8 cellular contexts compared by ENCODE assay signal in genomic region chr6:39088331-39088730, GRCh38. TPM values are rescaled to one million over a fixed set of nuclear protein-coding genes. Genes with fewer than 3 reads are reported as not detected.
A peak's percentile ranks its signal among the peaks of the same experiment; 100 is the strongest.
DNase-seq lines count a peak whose midpoint lies in the region; ATAC-seq and TF ChIP-seq lines count a peak whose summit lies in the region.

No MANE protein-coding gene starts in this region.

- no peak overlapping the region for H3K27ac ChIP-seq in effector memory CD4-positive, alpha-beta T cell (ENCODE audit: insufficient read depth, low read length, poor library complexity, severe bottlenecking)

- peak; percentile 35 for TF ChIP-seq CTCF in GM12873 (IDR thresholded peaks at IDR 0.05; ENCODE audit: insufficient read depth, low read depth, low read length, missing control alignments)

- no peaks in the 10 kb centered on the region for H3K4me1 ChIP-seq in effector memory CD4-positive, alpha-beta T cell (ENCODE audit: control insufficient read depth, insufficient read depth, low read length, poor library complexity, severe bottlenecking)

- H3K9me3 ChIP-seq in effector memory CD4-positive, alpha-beta T cell (ENCODE audit: control insufficient read depth, low read length): no peaks in the 10 kb centered on the region

- H3K27me3 ChIP-seq in effector memory CD4-positive, alpha-beta T cell (replicated peaks; ENCODE audit: control insufficient read depth, insufficient read depth, low read length, poor library complexity, severe bottlenecking): no peaks in the 10 kb centered on the region

- no peak for ATAC-seq in HG03135 (IDR thresholded peaks at IDR 0.05; ENCODE audit: unreplicated experiment)

- DNase-seq in NAMALWA (ENCODE audit: low spot score) (peak; percentile 35), dermis blood vessel endothelial cell (peak; percentile 48), medulla oblongata (ENCODE audit: extremely low spot score) (peak; percentile 77), SK-N-DZ (ENCODE audit: low spot score) (no peak), GDM1 (lab: John Stamatoyannopoulos, UW) (no peak)
- no peak for DNase-seq in effector memory CD4-positive, alpha-beta T cell

- no peak overlapping the region for H3K4me3 ChIP-seq in effector memory CD4-positive, alpha-beta T cell (ENCODE audit: insufficient read depth, low read depth, low read length, poor library complexity, severe bottlenecking)

- H3K36me3 ChIP-seq in effector memory CD4-positive, alpha-beta T cell (ENCODE audit: control insufficient read depth, insufficient read depth, low read length): no peaks in the 10 kb centered on the region

RNA-seq across cellular contexts. Expression of gene SAYSD1, which starts 26.7 kb away (rescaled TPM):
- 8.5 and 14.0 TPM in 2 replicates for total RNA-seq in dermis blood vessel endothelial cell
- polyA plus RNA-seq in SK-N-DZ (2014; cell fraction: cytosol; rRNA removed): 10.0 and 13.0 TPM in 2 replicates
- 4.7 and 8.1 TPM in 2 replicates for polyA plus RNA-seq in SK-N-DZ (2014; cell fraction: nucleus; rRNA removed)

RNA-seq across cellular contexts. Expression of gene GLP1R, which starts 39.8 kb away (rescaled TPM):
- not detected in 2 replicates for total RNA-seq in dermis blood vessel endothelial cell
- not detected in 2 replicates for polyA plus RNA-seq in SK-N-DZ (2014; cell fraction: cytosol; rRNA removed)
- not detected in 2 replicates for polyA plus RNA-seq in SK-N-DZ (2014; cell fraction: nucleus; rRNA removed)

Comparison
In these comparisons a context has a peak if more than half of its experiments do, and no peak if none do; other contexts are left out.
1. DNase-seq: peak in NAMALWA (single experiment), dermis blood vessel endothelial cell (single experiment) and medulla oblongata (single experiment); none in SK-N-DZ (single experiment), effector memory CD4-positive, alpha-beta T cell (0 of 3) and GDM1 (single experiment).